In the genomic region with DNA sequence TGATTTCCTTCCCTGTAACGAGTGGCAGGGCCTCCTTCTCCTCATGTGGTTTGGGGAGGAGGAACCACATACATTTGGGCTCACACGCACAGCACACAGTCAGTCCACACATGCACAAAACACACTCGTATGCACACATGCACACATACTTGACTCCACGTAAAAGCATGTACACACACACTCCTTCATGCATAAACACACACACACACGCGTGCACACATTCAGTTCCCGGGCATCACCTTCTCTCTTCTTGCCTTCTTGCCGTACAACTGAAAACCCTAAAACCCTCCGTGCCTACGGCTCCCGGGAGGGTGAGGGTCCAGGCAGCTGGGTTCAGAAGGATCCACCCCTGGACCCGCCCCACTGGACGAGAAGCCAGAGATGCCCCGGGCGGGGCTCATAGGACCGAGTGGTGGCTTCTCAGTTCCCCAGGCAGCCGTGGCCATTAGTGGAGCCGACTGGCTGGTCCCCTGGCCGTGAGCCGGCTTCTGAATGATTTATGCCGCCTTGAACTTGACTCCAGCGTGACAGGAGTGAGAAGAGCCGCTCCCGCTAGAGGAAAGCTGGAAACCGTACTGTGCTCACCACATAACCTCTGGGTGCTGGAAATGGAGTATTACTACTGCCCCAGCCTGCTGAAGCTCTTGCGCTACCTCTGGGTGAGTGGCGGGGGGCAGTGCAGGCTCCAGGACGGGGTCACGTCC, we compare ENCODE assay signal across 10 cellular contexts.
DNase-seq lines count a peak whose midpoint lies in the region; ATAC-seq lines count a peak whose summit lies in the region.
"Had no signal": no experiment of that assay in that cellular context is flagged by ENCODE, and none has a peak within 500 bp of the region (broad histone marks: within the 10 kb centered on the region; RNA-seq: fewer than 3 reads in every experiment).

No MANE protein-coding gene starts in this region.

- H3K4me3 Mint-ChIP-seq in activated naive CD8-positive, alpha-beta T cell treated with anti-CD3 and anti-CD28 coated beads for 36 hours, result peak overlapping the region; percentile 81

- no peaks in the 10 kb centered on the region for H3K9me3 Mint-ChIP-seq in activated naive CD8-positive, alpha-beta T cell treated with anti-CD3 and anti-CD28 coated beads for 36 hours

- H3K36me3 ChIP-seq in stomach smooth muscle (ENCODE audit: control insufficient read depth in 2 of 2, insufficient read depth in 2 of 2, low read length in 2 of 2), result no peaks in the 10 kb centered on the region

- peak; percentile 15 for DNase-seq in NCI-H2227 (lab: John Stamatoyannopoulos, UW; ENCODE audit: unreplicated experiment)
- DNase-seq in NCI-H2227 treated with DMSO at 0.1 percent for 48 hours (lab: John Stamatoyannopoulos, UW), result no peak
- DNase-seq in activated naive CD8-positive, alpha-beta T cell treated with anti-CD3 and anti-CD28 coated beads for 36 hours, result peak; percentile 41
- peak; percentile 30 for DNase-seq in medulla oblongata (ENCODE audit: extremely low spot score)
- DNase-seq in NCI-H2171 treated with DMSO at 0.1 percent for 48 hours (lab: John Stamatoyannopoulos, UW), result no peak
- DNase-seq: 8988T, NCI-H1048 had no signal

- H3K27ac Mint-ChIP-seq in activated naive CD8-positive, alpha-beta T cell treated with anti-CD3 and anti-CD28 coated beads for 36 hours, result peak overlapping the region; percentile 91

- H3K4me1 ChIP-seq in stomach smooth muscle (ENCODE audit: control insufficient read depth, insufficient read depth, low read length), result peaks cover 22% of the 10 kb centered on the region

- H3K9me3 ChIP-seq in stomach smooth muscle (ENCODE audit: control insufficient read depth in 2 of 2, low read length in 2 of 2), result no peaks in the 10 kb centered on the region

- H3K36me3 Mint-ChIP-seq in activated naive CD8-positive, alpha-beta T cell treated with anti-CD3 and anti-CD28 coated beads for 36 hours, result peaks cover 3% of the 10 kb centered on the region

- peak overlapping the region; percentile 1 for H3K27ac ChIP-seq in stomach smooth muscle (ENCODE audit: low read length)

- H3K27me3 Mint-ChIP-seq in activated naive CD8-positive, alpha-beta T cell treated with anti-CD3 and anti-CD28 coated beads for 36 hours, result no peaks in the 10 kb centered on the region

- peaks cover 81% of the 10 kb centered on the region for H3K4me1 Mint-ChIP-seq in activated naive CD8-positive, alpha-beta T cell treated with anti-CD3 and anti-CD28 coated beads for 36 hours

- H3K4me3 ChIP-seq in stomach smooth muscle (ENCODE audit: low read length in 2 of 2), result peak overlapping the region; percentile 1 to 73

- H3K27me3 ChIP-seq in stomach smooth muscle (ENCODE audit: control insufficient read depth in 1 of 2, insufficient read depth in 2 of 2, low read length in 2 of 2), result no peaks in the 10 kb centered on the region

- H3K9ac ChIP-seq in stomach smooth muscle (ENCODE audit: low read length in 2 of 2), result peak overlapping the region in 1 of 2 donors; percentile 6

- no peak for ATAC-seq in HG02970 (IDR thresholded peaks at IDR 0.05; ENCODE audit: low FRiP score, unreplicated experiment)
- no peak for ATAC-seq in GM18519 (IDR thresholded peaks at IDR 0.05; ENCODE audit: low FRiP score, unreplicated experiment)

Comparison
In these comparisons a context has a peak if more than half of its experiments do, and no peak if none do; other contexts are left out.
1. DNase-seq: peak in NCI-H2227 (single experiment), activated naive CD8-positive, alpha-beta T cell treated with anti-CD3 and anti-CD28 coated beads for 36 hours (single experiment) and medulla oblongata (single experiment); none in NCI-H2227 treated with DMSO at 0.1 percent for 48 hours (single experiment) and NCI-H2171 treated with DMSO at 0.1 percent for 48 hours (single experiment).